In genomic region chr11:29056487-29056886, GRCh38 we compare ENCODE assay signal across 7 cellular contexts.
DNase-seq lines count a peak whose midpoint lies in the region; ATAC-seq, FAIRE-seq and TF ChIP-seq lines count a peak whose summit lies in the region.
"Not testable (repeated sequence)": the region's sequence is repeated elsewhere in the genome, so short reads cannot be mapped to it uniquely, and the experiment has no call there.

No MANE protein-coding gene starts in this region.

- not testable (repeated sequence) for H3K9ac ChIP-seq in IMR-90 (ENCODE audit: low read depth, low read length)

- not testable (repeated sequence) for H4K20me1 ChIP-seq in IMR-90 (ENCODE audit: insufficient read depth, low read length)

- H3K9me1 ChIP-seq in IMR-90 (ENCODE audit: insufficient read depth, low read length) = not testable (repeated sequence)

- POLR2A ChIA-PET in A549 (lab: Yijun Ruan, JAX); A673 (lab: Charles Lee; ENCODE audit: low non-redundant PET); HEK293 (lab: Yijun Ruan, JAX); IMR-90 (lab: Charles Lee; ENCODE audit: unreplicated experiment): not testable (repeated sequence)

- H2BK20ac ChIP-seq in IMR-90 (ENCODE audit: low read depth, low read length) = not testable (repeated sequence)

- H3K9me3 ChIP-seq in A549 = peaks cover 14% of the 10 kb centered on the region; the same call in 1 of the 3 replicates
- H3K9me3 ChIP-seq in A673 (ENCODE audit: low read depth, low read length, poor library complexity, severe bottlenecking); HEK293 (ENCODE audit: control insufficient read depth, insufficient read depth, low read depth, low read length); IMR-90 (ENCODE audit: control insufficient read depth, insufficient read depth, low read length); upper lobe of right lung: not testable (repeated sequence)

- H3K18ac ChIP-seq in IMR-90 (ENCODE audit: low read depth, low read length) = not testable (repeated sequence)

- not testable (repeated sequence) for TF ChIP-seq RAD21 in A549 (conservative IDR thresholded peaks at IDR 0.05 in 1 of 2, IDR thresholded peaks at IDR 0.05 in 1 of 2); IMR-90 (IDR thresholded peaks at IDR 0.05; ENCODE audit: low read length)

- not testable (repeated sequence) for BruUV-seq in A673 (replicated peaks; lab: Mats Ljungman, UMichigan); IMR-90 (replicated peaks; lab: Mats Ljungman, UMichigan)

- not testable (repeated sequence) for H3K27ac ChIP-seq in A549; A673 (ENCODE audit: low read depth, low read length, poor library complexity, severe bottlenecking); HEK293 (ENCODE audit: extremely low read depth, low read depth, low read length); IMR-90 (ENCODE audit: insufficient read depth, low read length); upper lobe of right lung

- H2BK5ac ChIP-seq in IMR-90 (ENCODE audit: low read depth, low read length, poor library complexity, severe bottlenecking) = not testable (repeated sequence)

- H3K4ac ChIP-seq in IMR-90 (ENCODE audit: low read depth, low read length) = not testable (repeated sequence)

- intact Hi-C loops in A673 (cut with micrococcal nuclease; ENCODE audit: unreplicated experiment); IMR-90 (cut with micrococcal nuclease); upper lobe of right lung (cut with DNase I): not testable (repeated sequence)

- not testable (repeated sequence) for H4K8ac ChIP-seq in IMR-90 (ENCODE audit: low read depth in 2 of 2, low read length in 2 of 2)

- in situ Hi-C loops in IMR-90 (cut with MboI; ENCODE audit: low sequenced_read_pairs) = not testable (repeated sequence)

- not testable (repeated sequence) for H3K14ac ChIP-seq in IMR-90 (replicated peaks; ENCODE audit: low read depth, low read length)

- not testable (repeated sequence) for TF ChIP-seq EP300 in A549 (IDR thresholded peaks at IDR 0.05)

- H3K56ac ChIP-seq in IMR-90 (ENCODE audit: extremely low read depth, insufficient read depth, low read length) = not testable (repeated sequence)

- not testable (repeated sequence) for H4K91ac ChIP-seq in IMR-90 (ENCODE audit: insufficient read depth, low read depth, low read length)

- H2AFZ ChIP-seq in IMR-90 (replicated peaks; ENCODE audit: low read length, poor library complexity) = not testable (repeated sequence)

- FAIRE-seq in A549 (lab: Jason Lieb, UNC) = not testable (repeated sequence)
- FAIRE-seq in bronchial epithelial cell (lab: Jason Lieb, UNC) = peak; percentile 32

- whole genome bisulfite sequencing in A549 (ENCODE audit: missing lambda C conversion rate) = 44% methylated on average over 2 of the region's 2 CpGs
- WGBS in IMR-90 (ENCODE audit: extremely low coverage in 2 of 2, insufficient read length in 1 of 2), 2 experiments = no CpG with 5 or more reads among the region's 2 CpGs

- not testable (repeated sequence) for TF ChIP-seq POLR2A in A549 (IDR thresholded peaks at IDR 0.05; ENCODE audit: low read length); IMR-90 (IDR thresholded peaks at IDR 0.05; ENCODE audit: low read depth, low read length)

- 0 out of 2 replicates have a peak overlapping the region, but pooled peaks have one; percentile 3 for H2AK5ac ChIP-seq in IMR-90 (ENCODE audit: low read depth, low read length)

- not testable (repeated sequence) for H2AK9ac ChIP-seq in IMR-90 (replicated peaks; ENCODE audit: low read depth, low read length, poor library complexity)

- not testable (repeated sequence) for H3K4me3 ChIP-seq in A549; A673 (ENCODE audit: low read depth, low read length, poor library complexity, severe bottlenecking); HEK293 (ENCODE audit: low read depth, low read length); IMR-90 (ENCODE audit: insufficient read depth, low read depth, low read length); bronchial epithelial cell (ENCODE audit: low read depth, low read length); upper lobe of right lung

- H3K79me1 ChIP-seq in IMR-90 (ENCODE audit: low read depth in 1 of 2, low read length in 2 of 2) = not testable (repeated sequence)

- DNase-seq in A549 (ENCODE audit: low read depth in 1 of 2, low spot score in 1 of 2); IMR-90; bronchial epithelial cell (ENCODE audit: low read depth): not testable (repeated sequence)
- DNase-seq in A673 (ENCODE audit: low spot score) (peak; percentile 35), ELF-1 (ENCODE audit: low read depth, low spot score) (peak; percentile 0), upper lobe of right lung (peak; percentile 26)

- CTCF ChIA-PET in A549 (lab: Yijun Ruan, JAX); A673 (lab: Charles Lee); HEK293 (lab: Yijun Ruan, JAX); IMR-90 (lab: Yijun Ruan, JAX): not testable (repeated sequence)

- not testable (repeated sequence) for H2BK15ac ChIP-seq in IMR-90 (ENCODE audit: low read depth, low read length)

- not testable (repeated sequence) for ATAC-seq in A549; IMR-90 (ENCODE audit: low read depth); upper lobe of right lung

- not testable (repeated sequence) for H3K4me1 ChIP-seq in A549; A673 (ENCODE audit: insufficient read depth, low read length, poor library complexity, severe bottlenecking); HEK293 (ENCODE audit: control insufficient read depth, insufficient read depth, low read length); IMR-90 (ENCODE audit: control insufficient read depth, insufficient read depth, low read length); upper lobe of right lung

- dilution Hi-C loops in IMR-90 (cut with HindIII; ENCODE audit: low sequenced_read_pairs, unreplicated experiment) = not testable (repeated sequence)

- not testable (repeated sequence) for H3K23ac ChIP-seq in IMR-90 (ENCODE audit: low read depth, low read length)

- H3K4me2 ChIP-seq in A549; IMR-90 (ENCODE audit: low read depth, low read length): not testable (repeated sequence)

- not testable (repeated sequence) for H3K36me3 ChIP-seq in A673 (ENCODE audit: insufficient read depth, low read length, poor library complexity, severe bottlenecking); HEK293 (ENCODE audit: control insufficient read depth in 2 of 2, insufficient read depth in 1 of 2, low read length in 2 of 2); IMR-90 (ENCODE audit: control insufficient read depth, insufficient read depth, low read length); bronchial epithelial cell (ENCODE audit: control insufficient read depth, insufficient read depth, low read length); upper lobe of right lung

- H3K27me3 ChIP-seq in A673 (replicated peaks; ENCODE audit: insufficient read depth, low read depth, low read length, poor library complexity); IMR-90 (ENCODE audit: control insufficient read depth, insufficient read depth, low read length); bronchial epithelial cell (ENCODE audit: control insufficient read depth, insufficient read depth, low read length); upper lobe of right lung: not testable (repeated sequence)

- H2BK120ac ChIP-seq in IMR-90 (ENCODE audit: low read depth, low read length) = not testable (repeated sequence)

- TF ChIP-seq CTCF in A549 (IDR thresholded peaks at IDR 0.05); A673 (conservative IDR thresholded peaks at IDR 0.05; ENCODE audit: low read depth, low read length); HEK293 (tag by site-specific recombination; IDR thresholded peaks at IDR 0.05); IMR-90 (conservative IDR thresholded peaks at IDR 0.05; ENCODE audit: low read depth, low read length); bronchial epithelial cell (IDR thresholded peaks at IDR 0.05; ENCODE audit: insufficient read depth, low read length, severe bottlenecking); upper lobe of right lung (IDR thresholded peaks at IDR 0.05): not testable (repeated sequence)

- H4K5ac ChIP-seq in IMR-90 (ENCODE audit: low read depth, low read length) = not testable (repeated sequence)

TF ChIP-seq in A549, 52 proteins besides CTCF, POLR2A, EP300 and RAD21:
- peak; percentile 70 for TF ChIP-seq ZFP36 (IDR thresholded peaks at IDR 0.05; ENCODE audit: borderline replicate concordance, partially characterized antibody)
TF ChIP-seq in A549: peak in this region for 1; not testable (repeated sequence) for 51.

TF ChIP-seq in HEK293, 187 proteins besides CTCF, POLR2A, EP300 and RAD21:
- peak; percentile 52 for TF ChIP-seq ZNF585B (tag by site-specific recombination; IDR thresholded peaks at IDR 0.05)
